Comparison of ENCODE assay signal across 1 cellular context in the genomic region with DNA sequence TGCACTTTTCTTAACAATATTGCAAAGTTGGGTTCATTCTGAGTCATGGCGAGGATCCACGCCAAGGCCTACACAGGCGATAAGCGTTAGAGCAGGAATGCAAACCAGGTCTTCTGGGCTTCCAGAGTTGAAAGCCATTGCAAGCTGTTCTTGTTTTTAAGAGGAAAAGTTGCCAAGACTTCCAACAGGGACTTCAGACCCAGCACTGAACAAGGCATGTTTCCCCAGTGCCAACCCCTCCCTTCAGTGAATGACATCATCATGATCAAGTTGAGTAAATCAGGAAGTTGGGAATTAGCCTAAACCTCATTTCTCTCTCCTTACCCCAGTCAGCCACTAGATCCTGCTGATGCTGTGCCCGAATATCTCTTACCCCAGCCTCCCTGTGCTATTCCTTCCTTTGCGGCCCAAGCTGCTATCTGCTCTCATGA.
TF ChIP-seq lines count a peak whose summit lies in the region.

No MANE protein-coding gene starts in this region.

TF ChIP-seq in HEK293, 187 proteins besides CTCF, POLR2A, EP300 and RAD21 (continued from another document):
- TF ChIP-seq, protein P1, sequence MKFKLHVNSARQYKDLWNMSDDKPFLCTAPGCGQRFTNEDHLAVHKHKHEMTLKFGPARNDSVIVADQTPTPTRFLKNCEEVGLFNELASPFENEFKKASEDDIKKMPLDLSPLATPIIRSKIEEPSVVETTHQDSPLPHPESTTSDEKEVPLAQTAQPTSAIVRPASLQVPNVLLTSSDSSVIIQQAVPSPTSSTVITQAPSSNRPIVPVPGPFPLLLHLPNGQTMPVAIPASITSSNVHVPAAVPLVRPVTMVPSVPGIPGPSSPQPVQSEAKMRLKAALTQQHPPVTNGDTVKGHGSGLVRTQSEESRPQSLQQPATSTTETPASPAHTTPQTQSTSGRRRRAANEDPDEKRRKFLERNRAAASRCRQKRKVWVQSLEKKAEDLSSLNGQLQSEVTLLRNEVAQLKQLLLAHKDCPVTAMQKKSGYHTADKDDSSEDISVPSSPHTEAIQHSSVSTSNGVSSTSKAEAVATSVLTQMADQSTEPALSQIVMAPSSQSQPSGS (tag by site-specific recombination; IDR thresholded peaks at IDR 0.05; ENCODE audit: low read depth): peak; percentile 60
- 0 out of 2 replicates have a peak, but pooled peaks have one; percentile 22 for TF ChIP-seq ZNF629 (tag by site-specific recombination; IDR thresholded peaks at IDR 0.05)
- no peak for TF ChIP-seq SCRT1 (tag by site-specific recombination; IDR thresholded peaks at IDR 0.05; ENCODE audit: borderline replicate concordance)
